ENCODE assay signal across 22 cellular contexts in genomic region chr17:32777922-32778321, GRCh38.
"Had no signal": no experiment of that assay in that cellular context is flagged by ENCODE, and none has a peak within 500 bp of the region (broad histone marks: within the 10 kb centered on the region; RNA-seq: fewer than 3 reads in every experiment).

No MANE protein-coding gene starts in this region.

- H3K36me3 ChIP-seq: breast epithelium, Peyer's patch had no signal

- H3K4me3 ChIP-seq: ascending aorta, breast epithelium, K562, Peyer's patch had no signal

- H3K4me1 ChIP-seq: breast epithelium, Peyer's patch had no signal

- H3K27ac ChIP-seq: ascending aorta, breast epithelium, Peyer's patch had no signal

- H3K27me3 ChIP-seq: ascending aorta, breast epithelium, Peyer's patch had no signal

- ATAC-seq: activated CD8-positive, alpha-beta T cell treated with anti-CD3 and anti-CD28 coated beads, Interleukin-2, amount 10 ng/mL, durations not matched to agents 7 days and 5 days; K562; Right ventricle myocardium inferior had no signal

- H3K9me3 ChIP-seq: ascending aorta, breast epithelium, Peyer's patch had no signal

- DNase-seq: activated B cell treated with CpG ODN at 0.5 μM for 24 hours; activated CD4-positive, alpha-beta T cell treated with anti-CD3 and anti-CD28 coated beads for 4 hours; activated CD4-positive, CD25-positive, alpha-beta regulatory T cell treated with anti-CD3 and anti-CD28 coated beads, Interleukin-2, amount 50 U/mL, for 72 hours; activated CD8-positive, alpha-beta T cell treated with anti-CD3 and anti-CD28 coated beads, Interleukin-2, amount 10 ng/mL, durations not matched to agents 7 days and 5 days; activated gamma-delta T cell; activated naive CD4-positive, alpha-beta T cell treated with Interleukin-2 at 50 U/mL for 16 hours; activated naive CD8-positive, alpha-beta T cell treated with anti-CD3 and anti-CD28 coated beads, Interleukin-2, amount 10 ng/mL, durations not matched to agents 7 days and 5 days; activated T-cell treated with anti-CD3 and anti-CD28 coated beads, Interleukin-2, amount 50 U/mL, for 24 hours; amygdala; NCI-H1105; NCI-H1417 treated with DMSO at 0.1 percent for 48 hours; NCI-H187 treated with DMSO at 0.1 percent for 48 hours; NCI-H2081 treated with DMSO at 0.1 percent for 48 hours; NCI-H345; NCI-H524 treated with DMSO at 0.1 percent for 48 hours; Peyer's patch; RPMI8226; SIG-M5 had no signal
